ENCODE assay signal across 20 cellular contexts in genomic region chr12:109770861-109771670, GRCh38. TPM values are rescaled to one million over a fixed set of nuclear protein-coding genes. Genes with fewer than 3 reads are reported as not detected.
DNase-seq lines count a peak whose midpoint lies in the region; ATAC-seq lines count a peak whose summit lies in the region.
"Had no signal": no experiment of that assay in that cellular context is flagged by ENCODE, and none has a peak within 500 bp of the region (broad histone marks: within the 10 kb centered on the region; RNA-seq: fewer than 3 reads in every experiment).

No MANE protein-coding gene starts in this region.

- intact Hi-C loops in cardiac septum (cut with DNase I) (loop anchor here (10.0 kb wide), 1 partner anchor 346 kb away; no protein-coding TSS in a partner anchor), Right ventricle myocardium inferior (cut with DNase I) (no loop called here)

- no peak for ATAC-seq in Right ventricle myocardium inferior
- no peak for ATAC-seq in GM19395 (IDR thresholded peaks at IDR 0.05; ENCODE audit: unreplicated experiment)
- no peak for ATAC-seq in GM18498 (IDR thresholded peaks at IDR 0.05; ENCODE audit: unreplicated experiment)
- ATAC-seq: T-cell had no signal

- peak overlapping the region; percentile 16 for H3K27ac ChIP-seq in caudate nucleus (ENCODE audit: low read depth, low read length)
- H3K27ac ChIP-seq: esophagus muscularis mucosa had no signal

- DNase-seq in cardiac septum (ENCODE audit: low spot score) (peak; percentile 66), Right ventricle myocardium inferior (ENCODE audit: missing footprints) (no peak), caudate nucleus (lab: John Stamatoyannopoulos, UW) (no peak), mesenteric fat pad (ENCODE audit: low spot score) (peak; percentile 83), ureter (ENCODE audit: low spot score) (peak; percentile 29)
- DNase-seq in central memory CD4-positive, alpha-beta T cell = no peak
- DNase-seq: activated CD4-positive, alpha-beta T cell treated with anti-CD3 and anti-CD28 coated beads, Interleukin-2, amount 10 ng/mL, durations not matched to agents 7 days and 5 days; activated gamma-delta T cell treated with Interleukin-2 at 50 U/mL for 16 hours; effector memory CD4-positive, alpha-beta T cell; mammary epithelial cell; NCI-H1092; NCI-H2029; NCI-H2227 treated with DMSO at 0.1 percent for 48 hours; retina; SHP77; stimulated activated CD4-positive, alpha-beta T cell treated with anti-CD3 and anti-CD28 coated beads, Interleukin-12 subunit alpha, Interleukin-12 subunit beta, amount 100 ng/mL, for 4 hours had no signal

RNA-seq across cellular contexts. Expression of gene FAM222A, which starts 57.4 kb away (rescaled TPM):
- total RNA-seq in cardiac septum = 7.8 TPM
- 27.4 TPM for total RNA-seq in Right ventricle myocardium inferior
- total RNA-seq in mesenteric fat pad = 2.7 TPM
- 0.73 TPM for total RNA-seq in ureter

Comparison
In these comparisons a context has a peak if more than half of its experiments do, and no peak if none do; other contexts are left out.
1. DNase-seq: peak in cardiac septum (single experiment), mesenteric fat pad (single experiment) and ureter (single experiment); none in Right ventricle myocardium inferior (single experiment), caudate nucleus (0 of 61) and central memory CD4-positive, alpha-beta T cell (single experiment).